In the genomic region with DNA sequence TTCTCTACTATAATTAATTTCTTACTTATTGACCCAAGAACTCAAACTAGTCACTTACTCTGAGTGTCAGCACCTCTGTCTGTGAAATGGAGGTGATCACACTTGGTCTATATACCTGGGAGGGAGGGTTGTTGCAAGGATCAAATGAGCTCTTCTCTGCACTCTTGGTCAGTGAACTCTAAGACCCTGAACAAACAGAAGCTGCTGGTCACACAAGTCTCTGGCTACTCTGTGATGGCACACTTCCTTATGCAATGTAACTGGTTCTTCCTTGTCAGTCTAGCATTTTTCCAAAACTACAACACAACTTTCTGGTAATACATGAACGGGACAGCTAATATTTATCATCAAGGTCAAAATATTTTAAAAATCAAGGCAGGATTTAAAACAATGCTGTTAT, we compare ENCODE assay signal across 20 cellular contexts.
"Had no signal": no experiment of that assay in that cellular context is flagged by ENCODE, and none has a peak within 500 bp of the region (broad histone marks: within the 10 kb centered on the region; RNA-seq: fewer than 3 reads in every experiment).

No MANE protein-coding gene starts in this region.

- H3K27ac ChIP-seq: coronary artery, gastrocnemius medialis had no signal

- H3K9me3 ChIP-seq: gastrocnemius medialis, heart left ventricle had no signal

- DNase-seq: activated CD4-positive, alpha-beta T cell treated with anti-CD3 and anti-CD28 coated beads, Interleukin-2, amount 50 U/mL, for 1 hour; activated CD4-positive, CD25-positive, alpha-beta regulatory T cell; activated CD8-positive, alpha-beta memory T cell treated with anti-CD3 and anti-CD28 coated beads for 24 hours; activated naive CD4-positive, alpha-beta T cell; caudate nucleus; effector CD4-positive, alpha-beta T cell; gastrocnemius medialis; heart left ventricle; mammary epithelial cell; naive thymus-derived CD4-positive, alpha-beta T cell; posterior cingulate gyrus; retina; SHP77 treated with DMSO at 0.1 percent for 48 hours; stimulated activated CD4-positive, alpha-beta T cell treated with anti-CD3 and anti-CD28 coated beads, Interleukin-15, amount 100 ng/mL, for 24 hours; stimulated activated CD4-positive, alpha-beta T cell treated with anti-CD3 and anti-CD28 coated beads, Interleukin-4, amount 100 ng/mL, for 1 hour; stimulated activated naive CD4-positive, alpha-beta T cell treated with Interleukin-2 at 50 U/mL for 16 hours; substantia nigra; T-helper 2 cell; trophoblast cell had no signal

- H3K27me3 ChIP-seq: gastrocnemius medialis, heart left ventricle had no signal

- ATAC-seq: gastrocnemius medialis; heart left ventricle; naive thymus-derived CD4-positive, alpha-beta T cell had no signal

- H3K4me3 Mint-ChIP-seq: naive thymus-derived CD4-positive, alpha-beta T cell had no signal

- H3K4me3 ChIP-seq: coronary artery, gastrocnemius medialis, heart left ventricle had no signal

- H3K9me3 Mint-ChIP-seq: naive thymus-derived CD4-positive, alpha-beta T cell had no signal

- H3K27me3 Mint-ChIP-seq: naive thymus-derived CD4-positive, alpha-beta T cell had no signal
